In genomic region chr5:100824635-100825034, GRCh38 we compare ENCODE assay signal across 22 cellular contexts.
"Had no signal": no experiment of that assay in that cellular context is flagged by ENCODE, and none has a peak within 500 bp of the region (broad histone marks: within the 10 kb centered on the region; RNA-seq: fewer than 3 reads in every experiment).

No MANE protein-coding gene starts in this region.

- ATAC-seq: effector memory CD8-positive, alpha-beta T cell; esophagus mucosa; gastrocnemius medialis; heart right ventricle; left cardiac atrium; left lung; left ventricle myocardium superior; lower lobe of right lung; mucosa of descending colon had no signal

- H3K27me3 ChIP-seq: esophagus squamous epithelium, gastrocnemius medialis, heart right ventricle, left lung had no signal

- H3K36me3 Mint-ChIP-seq: mesothelial cell of epicardium had no signal

- H3K4me3 ChIP-seq: coronary artery, esophagus squamous epithelium, gastrocnemius medialis, heart right ventricle, left lung, lower lobe of right lung, mucosa of descending colon had no signal

- H3K36me3 ChIP-seq: esophagus squamous epithelium, gastrocnemius medialis, heart right ventricle, left lung, lower lobe of right lung had no signal

- H3K27me3 Mint-ChIP-seq: effector memory CD8-positive, alpha-beta T cell had no signal

- H3K4me3 Mint-ChIP-seq: effector memory CD8-positive, alpha-beta T cell; endodermal cell; mesothelial cell of epicardium had no signal

- H3K9me3 ChIP-seq: esophagus squamous epithelium, gastrocnemius medialis, heart right ventricle, left lung, lower lobe of right lung, mucosa of descending colon had no signal

- H3K9me3 Mint-ChIP-seq: effector memory CD8-positive, alpha-beta T cell; endodermal cell; mesothelial cell of epicardium had no signal

- H3K27ac ChIP-seq: coronary artery, epithelial cell of prostate, esophagus squamous epithelium, gastrocnemius medialis, left lung, lower lobe of right lung had no signal

- H3K27ac Mint-ChIP-seq: endodermal cell, mesothelial cell of epicardium had no signal

- DNase-seq: effector CD8-positive, alpha-beta T cell; effector memory CD8-positive, alpha-beta T cell; endodermal cell; erythroblast; esophagus squamous epithelium; foreskin fibroblast; foreskin melanocyte; gastrocnemius medialis; glutamatergic neuron; head of caudate nucleus; heart right ventricle; hippocampal formation; left cardiac atrium; left lung; left ventricle myocardium superior; lower lobe of right lung; mesenchymal stem cell; mucosa of descending colon had no signal
